13 cellular contexts compared by ENCODE assay signal in genomic region chr7:6379881-6380280, GRCh38. TPM values are rescaled to one million over a fixed set of nuclear protein-coding genes. Genes with fewer than 3 reads are reported as not detected.
DNase-seq lines count a peak whose midpoint lies in the region; ATAC-seq and TF ChIP-seq lines count a peak whose summit lies in the region.
"Had no signal": no experiment of that assay in that cellular context is flagged by ENCODE, and none has a peak within 500 bp of the region (broad histone marks: within the 10 kb centered on the region; RNA-seq: fewer than 3 reads in every experiment).

No MANE protein-coding gene starts in this region.

- no peak overlapping the region for H3K4me3 Mint-ChIP-seq in activated naive CD4-positive, alpha-beta T cell treated with anti-CD3 and anti-CD28 coated beads, Interleukin-2, amount 10 ng/mL, durations not matched to agents 7 days and 5 days
- no peak overlapping the region for H3K4me3 Mint-ChIP-seq in WTC11
- peak overlapping the region in 2 of 5 donors; percentile 43 to 54 for H3K4me3 Mint-ChIP-seq in immature natural killer cell
- peak overlapping the region; percentile 16 for H3K4me3 Mint-ChIP-seq in stimulated activated effector memory CD8-positive, alpha-beta T cell treated with anti-CD3 and anti-CD28 coated beads, Interleukin-12 subunit alpha, Interleukin-12 subunit beta, amount 100 ng/mL, for 72 hours

- peaks cover 68% of the 10 kb centered on the region for H3K4me1 Mint-ChIP-seq in activated naive CD4-positive, alpha-beta T cell treated with anti-CD3 and anti-CD28 coated beads, Interleukin-2, amount 10 ng/mL, durations not matched to agents 7 days and 5 days
- H3K4me1 Mint-ChIP-seq in WTC11 = peaks cover 65% of the 10 kb centered on the region
- H3K4me1 Mint-ChIP-seq in immature natural killer cell = peaks cover 77 to 86% of the 10 kb centered on the region in 2 donors
- H3K4me1 Mint-ChIP-seq in stimulated activated effector memory CD8-positive, alpha-beta T cell treated with anti-CD3 and anti-CD28 coated beads, Interleukin-12 subunit alpha, Interleukin-12 subunit beta, amount 100 ng/mL, for 72 hours = peaks cover 63% of the 10 kb centered on the region

- POLR2A ChIA-PET in WTC11 (lab: Charles Lee) = no interaction called here

- TF ChIP-seq CTCF in WTC11 (IDR thresholded peaks at IDR 0.05) = no peak

- H3K27me3 Mint-ChIP-seq in activated naive CD4-positive, alpha-beta T cell treated with anti-CD3 and anti-CD28 coated beads, Interleukin-2, amount 10 ng/mL, durations not matched to agents 7 days and 5 days = no peaks in the 10 kb centered on the region
- H3K27me3 Mint-ChIP-seq in WTC11 (ENCODE audit: low read depth) (no peaks in the 10 kb centered on the region), immature natural killer cell (ENCODE audit: low read depth in 3 of 3) (peaks cover 5 to 10% (median 5%) of the 10 kb centered on the region in 3 donors)

- H3K27ac Mint-ChIP-seq in activated naive CD4-positive, alpha-beta T cell treated with anti-CD3 and anti-CD28 coated beads, Interleukin-2, amount 10 ng/mL, durations not matched to agents 7 days and 5 days = peak overlapping the region; percentile 69
- H3K27ac Mint-ChIP-seq in WTC11 (peak overlapping the region; percentile 89), immature natural killer cell (peak overlapping the region; percentile 23 to 81 (median 70))
- peak overlapping the region; percentile 29 for H3K27ac Mint-ChIP-seq in stimulated activated effector memory CD8-positive, alpha-beta T cell treated with anti-CD3 and anti-CD28 coated beads, Interleukin-12 subunit alpha, Interleukin-12 subunit beta, amount 100 ng/mL, for 72 hours

- ATAC-seq in WTC11 (no peak), GM21723 (IDR thresholded peaks at IDR 0.05; ENCODE audit: unreplicated experiment) (no peak)
- ATAC-seq in stimulated activated effector memory CD8-positive, alpha-beta T cell treated with anti-CD3 and anti-CD28 coated beads, Interleukin-12 subunit alpha, Interleukin-12 subunit beta, amount 100 ng/mL, for 72 hours = no peak

- CTCF ChIA-PET in activated naive CD4-positive, alpha-beta T cell treated with anti-CD3 and anti-CD28 coated beads, Interleukin-2, amount 10 ng/mL, durations not matched to agents 7 days and 5 days (lab: Charles Lee) = no interaction called here
- CTCF ChIA-PET in WTC11 (lab: Charles Lee) = interaction anchor here (0.6 kb wide), 1 partner anchor 737 kb away, joined by 3 read pairs; no protein-coding TSS in a partner anchor

- DNase-seq in activated naive CD4-positive, alpha-beta T cell treated with anti-CD3 and anti-CD28 coated beads, Interleukin-2, amount 10 ng/mL, durations not matched to agents 7 days and 5 days = no peak
- DNase-seq in activated naive CD4-positive, alpha-beta T cell treated with anti-CD3 and anti-CD28 coated beads, Interleukin-2, amount 50 U/mL, for 16 hours = no peak
- DNase-seq in WTC11 (ENCODE audit: low spot score) (no peak), immature natural killer cell (no peak), NCI-H446 treated with DMSO at 0.1 percent for 48 hours (lab: John Stamatoyannopoulos, UW) (no peak)
- no peak for DNase-seq in stimulated activated effector memory CD8-positive, alpha-beta T cell treated with anti-CD3 and anti-CD28 coated beads, Interleukin-12 subunit alpha, Interleukin-12 subunit beta, amount 100 ng/mL, for 72 hours (ENCODE audit: low spot score in 2 of 2)
- no peak for DNase-seq in stimulated activated CD4-positive, alpha-beta T cell treated with anti-CD3 and anti-CD28 coated beads, Interleukin-1b, Interleukin-23, amount 100 ng/mL, for 48 hours
- DNase-seq: activated effector memory CD4-positive, alpha-beta T cell treated with anti-CD3 and anti-CD28 coated beads, Interleukin-2, amount 50 U/mL, for 16 hours; NCI-H1417 treated with DMSO at 0.1 percent for 48 hours; NCI-H345; stimulated activated CD8-positive, alpha-beta memory T cell treated with anti-CD3 and anti-CD28 coated beads, Interleukin-4, amount 100 ng/mL, for 48 hours; SW 1271 had no signal

- peaks cover 41% of the 10 kb centered on the region for H3K36me3 Mint-ChIP-seq in activated naive CD4-positive, alpha-beta T cell treated with anti-CD3 and anti-CD28 coated beads, Interleukin-2, amount 10 ng/mL, durations not matched to agents 7 days and 5 days
- H3K36me3 Mint-ChIP-seq in WTC11 (peaks cover 16% of the 10 kb centered on the region), immature natural killer cell (peaks cover 0 to 3% (median 0%) of the 10 kb centered on the region in 3 donors)
- peaks cover 72% of the 10 kb centered on the region for H3K36me3 Mint-ChIP-seq in stimulated activated effector memory CD8-positive, alpha-beta T cell treated with anti-CD3 and anti-CD28 coated beads, Interleukin-12 subunit alpha, Interleukin-12 subunit beta, amount 100 ng/mL, for 72 hours

- H3K9me3 Mint-ChIP-seq in activated naive CD4-positive, alpha-beta T cell treated with anti-CD3 and anti-CD28 coated beads, Interleukin-2, amount 10 ng/mL, durations not matched to agents 7 days and 5 days = no peaks in the 10 kb centered on the region
- no peaks in the 10 kb centered on the region for H3K9me3 Mint-ChIP-seq in WTC11
- H3K9me3 Mint-ChIP-seq in immature natural killer cell = no peaks in the 10 kb centered on the region
- no peaks in the 10 kb centered on the region for H3K9me3 Mint-ChIP-seq in stimulated activated effector memory CD8-positive, alpha-beta T cell treated with anti-CD3 and anti-CD28 coated beads, Interleukin-12 subunit alpha, Interleukin-12 subunit beta, amount 100 ng/mL, for 72 hours

TF ChIP-seq in WTC11, 78 proteins besides CTCF, POLR2A, EP300 and RAD21 (continues in another document):
- TF ChIP-seq ZBTB21 (CRISPR knock-in tag; IDR thresholded peaks at IDR 0.05; ENCODE audit: borderline replicate concordance) (no peak), HMGA2 (CRISPR knock-in tag; IDR thresholded peaks at IDR 0.05) (no peak), ZNF416 (CRISPR knock-in tag; IDR thresholded peaks at IDR 0.05) (no peak), ZNF396 (CRISPR knock-in tag; IDR thresholded peaks at IDR 0.05; ENCODE audit: borderline replicate concordance) (no peak), FOXP1 (CRISPR knock-in tag; IDR thresholded peaks at IDR 0.05; ENCODE audit: borderline replicate concordance) (no peak), STAT6 (CRISPR knock-in tag; conservative IDR thresholded peaks at IDR 0.05; ENCODE audit: low read depth) (no peak), E2F4 (CRISPR knock-in tag; IDR thresholded peaks at IDR 0.05; ENCODE audit: borderline replicate concordance, low read depth) (no peak)

RNA-seq across cellular contexts. Expression of gene RAC1, which starts 5.6 kb away (rescaled TPM):
- total RNA-seq in WTC11 (2021) = 260 to 281 TPM (median 260 TPM) in 3 replicates
- polyA plus RNA-seq in immature natural killer cell = 100 to 1,000 TPM; 324 to 389 (median 386) TPM

RNA-seq across cellular contexts. Expression of gene FAM220A, which starts 31.1 kb away (rescaled TPM):
- total RNA-seq in WTC11 (2021) = 20.0 to 22.5 TPM (median 21.6 TPM) in 3 replicates
- polyA plus RNA-seq in immature natural killer cell = 1 to 10 TPM; 1.9 to 6.2 (median 5.7) TPM

Comparison
In these comparisons a context has a peak if more than half of its experiments do, and no peak if none do; other contexts are left out.
1. H3K27ac Mint-ChIP-seq: peak in every context shown above with its lines; median percentile 89 in WTC11; 70 in immature natural killer cell; 69 in activated naive CD4-positive, alpha-beta T cell treated with anti-CD3 and anti-CD28 coated beads, Interleukin-2, amount 10 ng/mL, durations not matched to agents 7 days and 5 days; 29 in stimulated activated effector memory CD8-positive, alpha-beta T cell treated with anti-CD3 and anti-CD28 coated beads, Interleukin-12 subunit alpha, Interleukin-12 subunit beta, amount 100 ng/mL, for 72 hours.